1 cellular context compared by ENCODE assay signal in the genomic region with DNA sequence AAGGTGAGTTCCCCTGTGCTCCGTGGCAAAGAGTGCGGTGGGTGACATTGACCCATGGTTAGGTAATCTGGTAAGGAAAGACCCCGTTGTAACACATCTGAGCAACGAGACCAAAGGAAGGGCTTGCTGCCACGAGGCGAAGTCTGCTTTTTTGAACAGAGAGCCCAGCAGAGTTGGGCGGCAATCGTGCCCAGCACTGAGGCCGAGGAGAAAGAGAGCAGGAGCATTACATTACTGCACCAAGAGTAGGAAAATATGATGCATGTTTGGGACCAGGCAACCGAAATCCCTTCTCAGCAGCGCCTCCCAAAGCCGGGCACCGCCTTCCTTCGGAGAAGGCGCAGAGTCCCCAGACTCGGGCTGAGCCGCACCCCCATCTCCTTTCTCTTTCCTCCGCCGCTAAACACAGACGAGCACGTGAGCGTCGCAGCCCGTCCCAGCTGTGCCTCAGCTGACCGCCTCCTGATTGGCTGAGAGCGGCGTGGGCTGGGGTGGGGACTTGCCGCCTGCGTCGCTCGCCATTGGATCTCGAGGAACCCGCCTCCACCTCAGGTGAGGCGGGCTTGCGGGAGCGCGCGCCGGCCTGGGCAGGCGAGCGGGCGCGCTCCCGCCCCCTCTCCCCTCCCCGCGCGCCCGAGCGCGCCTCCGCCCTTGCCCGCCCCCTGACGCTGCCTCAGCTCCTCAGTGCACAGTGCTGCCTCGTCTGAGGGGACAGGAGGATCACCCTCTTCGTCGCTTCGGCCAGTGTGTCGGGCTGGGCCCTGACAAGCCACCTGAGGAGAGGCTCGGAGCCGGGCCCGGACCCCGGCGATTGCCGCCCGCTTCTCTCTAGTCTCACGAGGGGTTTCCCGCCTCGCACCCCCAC.
TF ChIP-seq lines count a peak whose summit lies in the region.

TSS of gene HIF1A (plus strand) at position 684 of the 865 bp plus-strand sequence. CDS start 292 bp downstream, outside the sequence.

TF ChIP-seq in SK-N-SH, 30 proteins besides CTCF, POLR2A, EP300 and RAD21 (continued from another document):
- TF ChIP-seq PBX3 (IDR thresholded peaks at IDR 0.05): peak; percentile 88
- peak; percentile 92 for TF ChIP-seq POLR2AphosphoS5 (IDR thresholded peaks at IDR 0.05; ENCODE audit: low read depth, low read length)
- TF ChIP-seq RFX5 (IDR thresholded peaks at IDR 0.05; ENCODE audit: low read length): peak; percentile 65
- peak; percentile 98 for TF ChIP-seq MAX (IDR thresholded peaks at IDR 0.05; ENCODE audit: low read depth)
- peak; percentile 98 for TF ChIP-seq MXI1 (IDR thresholded peaks at IDR 0.05; ENCODE audit: low read depth, low read length)
- peak; percentile 86; the same call in 1 of the 2 replicates for TF ChIP-seq SIN3A (IDR thresholded peaks at IDR 0.05; ENCODE audit: borderline replicate concordance, low read depth, low read length)
- TF ChIP-seq TAF1 (IDR thresholded peaks at IDR 0.05; ENCODE audit: borderline replicate concordance, low read depth, low read length): peak; percentile 92
- no peak for TF ChIP-seq YY1 (IDR thresholded peaks at IDR 0.05; ENCODE audit: low read depth)
- no peak for TF ChIP-seq GATA2 (CRISPR knock-in tag; IDR thresholded peaks at IDR 0.05)
- TF ChIP-seq TCF12 (IDR thresholded peaks at IDR 0.05): peak; percentile 40; the same call in 1 of the 2 replicates
